ENCODE assay signal across 1 cellular context in genomic region chr9:135802876-135803419, GRCh38.
TF ChIP-seq lines count a peak whose summit lies in the region.

No MANE protein-coding gene starts in this region.

TF ChIP-seq in H1, 55 proteins besides CTCF, POLR2A, EP300 and RAD21 (continued from another document):
- TF ChIP-seq, protein P1, sequence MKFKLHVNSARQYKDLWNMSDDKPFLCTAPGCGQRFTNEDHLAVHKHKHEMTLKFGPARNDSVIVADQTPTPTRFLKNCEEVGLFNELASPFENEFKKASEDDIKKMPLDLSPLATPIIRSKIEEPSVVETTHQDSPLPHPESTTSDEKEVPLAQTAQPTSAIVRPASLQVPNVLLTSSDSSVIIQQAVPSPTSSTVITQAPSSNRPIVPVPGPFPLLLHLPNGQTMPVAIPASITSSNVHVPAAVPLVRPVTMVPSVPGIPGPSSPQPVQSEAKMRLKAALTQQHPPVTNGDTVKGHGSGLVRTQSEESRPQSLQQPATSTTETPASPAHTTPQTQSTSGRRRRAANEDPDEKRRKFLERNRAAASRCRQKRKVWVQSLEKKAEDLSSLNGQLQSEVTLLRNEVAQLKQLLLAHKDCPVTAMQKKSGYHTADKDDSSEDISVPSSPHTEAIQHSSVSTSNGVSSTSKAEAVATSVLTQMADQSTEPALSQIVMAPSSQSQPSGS (IDR thresholded peaks at IDR 0.05; ENCODE audit: low read length) = no peak
- TF ChIP-seq, protein P2, sequence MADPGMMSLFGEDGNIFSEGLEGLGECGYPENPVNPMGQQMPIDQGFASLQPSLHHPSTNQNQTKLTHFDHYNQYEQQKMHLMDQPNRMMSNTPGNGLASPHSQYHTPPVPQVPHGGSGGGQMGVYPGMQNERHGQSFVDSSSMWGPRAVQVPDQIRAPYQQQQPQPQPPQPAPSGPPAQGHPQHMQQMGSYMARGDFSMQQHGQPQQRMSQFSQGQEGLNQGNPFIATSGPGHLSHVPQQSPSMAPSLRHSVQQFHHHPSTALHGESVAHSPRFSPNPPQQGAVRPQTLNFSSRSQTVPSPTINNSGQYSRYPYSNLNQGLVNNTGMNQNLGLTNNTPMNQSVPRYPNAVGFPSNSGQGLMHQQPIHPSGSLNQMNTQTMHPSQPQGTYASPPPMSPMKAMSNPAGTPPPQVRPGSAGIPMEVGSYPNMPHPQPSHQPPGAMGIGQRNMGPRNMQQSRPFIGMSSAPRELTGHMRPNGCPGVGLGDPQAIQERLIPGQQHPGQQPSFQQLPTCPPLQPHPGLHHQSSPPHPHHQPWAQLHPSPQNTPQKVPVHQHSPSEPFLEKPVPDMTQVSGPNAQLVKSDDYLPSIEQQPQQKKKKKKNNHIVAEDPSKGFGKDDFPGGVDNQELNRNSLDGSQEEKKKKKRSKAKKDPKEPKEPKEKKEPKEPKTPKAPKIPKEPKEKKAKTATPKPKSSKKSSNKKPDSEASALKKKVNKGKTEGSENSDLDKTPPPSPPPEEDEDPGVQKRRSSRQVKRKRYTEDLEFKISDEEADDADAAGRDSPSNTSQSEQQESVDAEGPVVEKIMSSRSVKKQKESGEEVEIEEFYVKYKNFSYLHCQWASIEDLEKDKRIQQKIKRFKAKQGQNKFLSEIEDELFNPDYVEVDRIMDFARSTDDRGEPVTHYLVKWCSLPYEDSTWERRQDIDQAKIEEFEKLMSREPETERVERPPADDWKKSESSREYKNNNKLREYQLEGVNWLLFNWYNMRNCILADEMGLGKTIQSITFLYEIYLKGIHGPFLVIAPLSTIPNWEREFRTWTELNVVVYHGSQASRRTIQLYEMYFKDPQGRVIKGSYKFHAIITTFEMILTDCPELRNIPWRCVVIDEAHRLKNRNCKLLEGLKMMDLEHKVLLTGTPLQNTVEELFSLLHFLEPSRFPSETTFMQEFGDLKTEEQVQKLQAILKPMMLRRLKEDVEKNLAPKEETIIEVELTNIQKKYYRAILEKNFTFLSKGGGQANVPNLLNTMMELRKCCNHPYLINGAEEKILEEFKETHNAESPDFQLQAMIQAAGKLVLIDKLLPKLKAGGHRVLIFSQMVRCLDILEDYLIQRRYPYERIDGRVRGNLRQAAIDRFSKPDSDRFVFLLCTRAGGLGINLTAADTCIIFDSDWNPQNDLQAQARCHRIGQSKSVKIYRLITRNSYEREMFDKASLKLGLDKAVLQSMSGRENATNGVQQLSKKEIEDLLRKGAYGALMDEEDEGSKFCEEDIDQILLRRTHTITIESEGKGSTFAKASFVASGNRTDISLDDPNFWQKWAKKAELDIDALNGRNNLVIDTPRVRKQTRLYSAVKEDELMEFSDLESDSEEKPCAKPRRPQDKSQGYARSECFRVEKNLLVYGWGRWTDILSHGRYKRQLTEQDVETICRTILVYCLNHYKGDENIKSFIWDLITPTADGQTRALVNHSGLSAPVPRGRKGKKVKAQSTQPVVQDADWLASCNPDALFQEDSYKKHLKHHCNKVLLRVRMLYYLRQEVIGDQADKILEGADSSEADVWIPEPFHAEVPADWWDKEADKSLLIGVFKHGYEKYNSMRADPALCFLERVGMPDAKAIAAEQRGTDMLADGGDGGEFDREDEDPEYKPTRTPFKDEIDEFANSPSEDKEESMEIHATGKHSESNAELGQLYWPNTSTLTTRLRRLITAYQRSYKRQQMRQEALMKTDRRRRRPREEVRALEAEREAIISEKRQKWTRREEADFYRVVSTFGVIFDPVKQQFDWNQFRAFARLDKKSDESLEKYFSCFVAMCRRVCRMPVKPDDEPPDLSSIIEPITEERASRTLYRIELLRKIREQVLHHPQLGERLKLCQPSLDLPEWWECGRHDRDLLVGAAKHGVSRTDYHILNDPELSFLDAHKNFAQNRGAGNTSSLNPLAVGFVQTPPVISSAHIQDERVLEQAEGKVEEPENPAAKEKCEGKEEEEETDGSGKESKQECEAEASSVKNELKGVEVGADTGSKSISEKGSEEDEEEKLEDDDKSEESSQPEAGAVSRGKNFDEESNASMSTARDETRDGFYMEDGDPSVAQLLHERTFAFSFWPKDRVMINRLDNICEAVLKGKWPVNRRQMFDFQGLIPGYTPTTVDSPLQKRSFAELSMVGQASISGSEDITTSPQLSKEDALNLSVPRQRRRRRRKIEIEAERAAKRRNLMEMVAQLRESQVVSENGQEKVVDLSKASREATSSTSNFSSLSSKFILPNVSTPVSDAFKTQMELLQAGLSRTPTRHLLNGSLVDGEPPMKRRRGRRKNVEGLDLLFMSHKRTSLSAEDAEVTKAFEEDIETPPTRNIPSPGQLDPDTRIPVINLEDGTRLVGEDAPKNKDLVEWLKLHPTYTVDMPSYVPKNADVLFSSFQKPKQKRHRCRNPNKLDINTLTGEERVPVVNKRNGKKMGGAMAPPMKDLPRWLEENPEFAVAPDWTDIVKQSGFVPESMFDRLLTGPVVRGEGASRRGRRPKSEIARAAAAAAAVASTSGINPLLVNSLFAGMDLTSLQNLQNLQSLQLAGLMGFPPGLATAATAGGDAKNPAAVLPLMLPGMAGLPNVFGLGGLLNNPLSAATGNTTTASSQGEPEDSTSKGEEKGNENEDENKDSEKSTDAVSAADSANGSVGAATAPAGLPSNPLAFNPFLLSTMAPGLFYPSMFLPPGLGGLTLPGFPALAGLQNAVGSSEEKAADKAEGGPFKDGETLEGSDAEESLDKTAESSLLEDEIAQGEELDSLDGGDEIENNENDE (IDR thresholded peaks at IDR 0.05; ENCODE audit: insufficient replicate concordance, low read length) = no peak
- no peak for TF ChIP-seq SIRT6 (IDR thresholded peaks at IDR 0.05; ENCODE audit: low read length)
- TF ChIP-seq JUN (IDR thresholded peaks at IDR 0.05; ENCODE audit: low read depth, low read length) = no peak
- no peak for TF ChIP-seq BACH1 (IDR thresholded peaks at IDR 0.05; ENCODE audit: low read length)
- no peak for TF ChIP-seq RFX5 (IDR thresholded peaks at IDR 0.05; ENCODE audit: borderline replicate concordance, low read depth, low read length)
